Comparison of ENCODE assay signal across 15 cellular contexts in the genomic region with DNA sequence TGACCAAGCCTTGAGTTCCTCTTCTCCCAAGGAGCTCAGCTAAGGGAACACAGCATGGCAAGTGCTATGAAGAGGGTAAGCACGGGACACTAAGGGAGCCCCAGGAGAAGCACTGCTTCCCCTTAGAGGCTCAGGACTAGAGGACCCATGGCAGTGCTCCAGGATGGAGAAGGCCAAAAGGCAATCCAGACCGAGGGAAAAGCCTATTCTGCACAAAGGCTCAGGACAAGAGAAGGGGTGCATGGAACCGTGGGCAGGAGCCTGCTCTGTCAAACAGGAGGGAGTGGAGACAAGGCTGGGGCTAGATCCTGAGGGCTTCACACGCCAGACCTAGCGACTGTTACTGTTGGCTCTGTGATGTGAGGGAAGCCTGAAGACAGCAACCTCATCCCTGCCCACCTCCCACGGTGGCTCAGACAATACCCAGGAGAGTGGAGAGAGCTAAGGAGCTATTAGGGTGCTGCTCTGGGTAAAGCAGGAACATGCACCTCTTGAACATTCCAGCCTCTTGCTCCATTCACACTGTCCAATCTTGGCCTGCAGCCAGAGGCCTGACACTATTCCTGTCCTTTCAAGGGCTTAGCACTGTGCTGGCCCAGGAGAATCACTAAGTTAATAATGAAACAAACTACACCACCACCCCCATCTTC. TPM values are rescaled to one million over a fixed set of nuclear protein-coding genes. Genes with fewer than 3 reads are reported as not detected.
DNase-seq lines count a peak whose midpoint lies in the region; ATAC-seq and TF ChIP-seq lines count a peak whose summit lies in the region.
"Had no signal": no experiment of that assay in that cellular context is flagged by ENCODE, and none has a peak within 500 bp of the region (broad histone marks: within the 10 kb centered on the region; RNA-seq: fewer than 3 reads in every experiment).

No MANE protein-coding gene starts in this region.

- H3K9me3 ChIP-seq in Panc1 (ENCODE audit: control insufficient read depth, insufficient read depth, low read depth, low read length) (no peaks in the 10 kb centered on the region), gastroesophageal sphincter (no peaks in the 10 kb centered on the region)
- H3K9me3 ChIP-seq: upper lobe of left lung had no signal

- DNase-seq in ACHN (peak; percentile 16), Panc1 (ENCODE audit: low read depth, low spot score) (no peak), COR-L47 (lab: John Stamatoyannopoulos, UW) (no peak), HPDE6-E6E7 (ENCODE audit: extremely low spot score) (no peak)
- peak in 1 of 10 donors; percentile 15 for DNase-seq in naive thymus-derived CD8-positive, alpha-beta T cell
- DNase-seq: DMS 273 treated with DMSO at 0.1 percent for 48 hours; NCI-H1436; NCI-H345; stimulated activated CD4-positive, alpha-beta T cell treated with anti-CD3 and anti-CD28 coated beads, Interleukin-4, amount 100 ng/mL, for 24 hours had no signal

- no peak overlapping the region for H3K4me3 ChIP-seq in Panc1 (ENCODE audit: low read depth in 2 of 2, low read length in 2 of 2)
- no peak overlapping the region for H3K4me3 ChIP-seq in gastroesophageal sphincter
- H3K4me3 ChIP-seq: neural progenitor cell, upper lobe of left lung had no signal

- ATAC-seq in Panc1 (peak; percentile 10; the same call in 1 of the 2 replicates), gastroesophageal sphincter (peak; percentile 66), HG03571 (IDR thresholded peaks at IDR 0.05; ENCODE audit: unreplicated experiment) (no peak), HG03280 (IDR thresholded peaks at IDR 0.05; ENCODE audit: unreplicated experiment) (no peak)
- ATAC-seq in naive thymus-derived CD8-positive, alpha-beta T cell = no peak

- POLR2A ChIA-PET in Panc1 (lab: Charles Lee) = interaction anchor here (0.6 kb wide), 1 partner anchor 31 kb away, joined by 3 read pairs; the partner anchor contains the start of gene IFI27L1
- POLR2A ChIA-PET in naive thymus-derived CD8-positive, alpha-beta T cell (lab: Charles Lee) = no interaction called here

- H3K36me3 Mint-ChIP-seq in naive thymus-derived CD8-positive, alpha-beta T cell = peaks cover 13 to 90% (median 28%) of the 10 kb centered on the region in 3 donors

- H3K4me1 Mint-ChIP-seq in naive thymus-derived CD8-positive, alpha-beta T cell = peaks cover 0 to 33% (median 11%) of the 10 kb centered on the region in 4 donors

- WGBS in gastroesophageal sphincter (ENCODE audit: low coverage in 1 of 2), 2 donors = 73% methylated on average over 5 of the region's 6 CpGs; no CpG with 5 or more reads in 1 of the 2 donors

- no peaks in the 10 kb centered on the region for H3K27me3 Mint-ChIP-seq in naive thymus-derived CD8-positive, alpha-beta T cell

- TF ChIP-seq CTCF in Panc1 (IDR thresholded peaks at IDR 0.05) = no peak
- no peak for TF ChIP-seq CTCF in gastroesophageal sphincter (IDR thresholded peaks at IDR 0.05)

- no peak for TF ChIP-seq EP300 in gastroesophageal sphincter (IDR thresholded peaks at IDR 0.05)

- TF ChIP-seq POLR2A in gastroesophageal sphincter (IDR thresholded peaks at IDR 0.05) = no peak

- H3K27ac Mint-ChIP-seq in naive thymus-derived CD8-positive, alpha-beta T cell = peak overlapping the region in 6 of 10 donors; percentile 6 to 90 (median 40)

- H3K4me1 ChIP-seq in Panc1 (ENCODE audit: control insufficient read depth, insufficient read depth, low read length) (no peaks in the 10 kb centered on the region), gastroesophageal sphincter (peaks cover 0 to 33% (median 6%) of the 10 kb centered on the region in 3 donors)

- H3K4me3 Mint-ChIP-seq in naive thymus-derived CD8-positive, alpha-beta T cell = no peak overlapping the region
- H3K4me3 Mint-ChIP-seq: neural progenitor cell had no signal

- intact Hi-C loops in Panc1 (cut with micrococcal nuclease; ENCODE audit: unreplicated experiment) = loop anchor here (5.0 kb wide), 1 partner anchor 87 kb away; no protein-coding TSS in a partner anchor

- H3K27ac ChIP-seq in Panc1 (ENCODE audit: low read length) = no peak overlapping the region
- H3K27ac ChIP-seq in gastroesophageal sphincter = peak overlapping the region in 1 of 4 donors; percentile 11
- H3K27ac ChIP-seq: neural progenitor cell had no signal

- in situ Hi-C loops in ACHN (cut with HindIII; ENCODE audit: low pct_ligation_motif_present, low pct_unique_long_range_greater_than_20kb, low sequenced_read_pairs) (no loop called here), Panc1 (cut with HindIII; ENCODE audit: low pct_unique_long_range_greater_than_20kb, low sequenced_read_pairs) (no loop called here)

- H3K27me3 ChIP-seq in Panc1 (ENCODE audit: control insufficient read depth, insufficient read depth, low read length) = no peaks in the 10 kb centered on the region
- H3K27me3 ChIP-seq in gastroesophageal sphincter = no peaks in the 10 kb centered on the region
- H3K27me3 ChIP-seq: neural progenitor cell, upper lobe of left lung had no signal

- H3K36me3 ChIP-seq in Panc1 (ENCODE audit: control insufficient read depth, insufficient read depth, low read length) (no peaks in the 10 kb centered on the region; the same call in 1 of the 2 replicates), gastroesophageal sphincter (peaks cover 8 to 100% of the 10 kb centered on the region in 2 donors)
- H3K36me3 ChIP-seq: neural progenitor cell had no signal

- no peaks in the 10 kb centered on the region for H3K9me3 Mint-ChIP-seq in naive thymus-derived CD8-positive, alpha-beta T cell
- H3K9me3 Mint-ChIP-seq: neural progenitor cell had no signal

- CTCF ChIA-PET in Panc1 (lab: Charles Lee) = no interaction called here

- no TSS peak for BruUV-seq in Panc1 (replicated peaks; lab: Mats Ljungman, UMichigan)

RNA-seq across cellular contexts. Expression of gene OTUB2, which starts 24.2 kb away (rescaled TPM):
- total RNA-seq in Panc1 (2021; ENCODE audit: unreplicated experiment) (3.4 TPM), gastroesophageal sphincter (under 1 TPM; 0.16 to 0.84 (median 0.65) TPM)
- polyA plus RNA-seq in Panc1 (2012; ENCODE audit: insufficient read length) = 3.4 TPM
- total RNA-seq in naive thymus-derived CD8-positive, alpha-beta T cell = under 1 TPM; 0.16 to 0.22 TPM
- under 1 TPM; 0.10 to 0.23 (median 0.11) TPM for polyA plus RNA-seq in naive thymus-derived CD8-positive, alpha-beta T cell

RNA-seq across cellular contexts. Expression of gene DDX24, which starts 30.6 kb away (rescaled TPM):
- total RNA-seq in Panc1 (2021; ENCODE audit: unreplicated experiment) = 103 TPM
- polyA plus RNA-seq in Panc1 (2012; ENCODE audit: insufficient read length) = 59.2 TPM
- 100 to 1,000 TPM; 182 to 252 (median 201) TPM for total RNA-seq in gastroesophageal sphincter
- total RNA-seq in naive thymus-derived CD8-positive, alpha-beta T cell = 100 to 1,000 TPM; 315 to 319 TPM
- polyA plus RNA-seq in naive thymus-derived CD8-positive, alpha-beta T cell = 100 to 1,000 TPM; 185 to 274 (median 244) TPM

RNA-seq across cellular contexts. Expression of gene IFI27L1, which starts 30.8 kb away (rescaled TPM):
- 19.6 TPM for total RNA-seq in Panc1 (2021; ENCODE audit: unreplicated experiment)
- 14.4 TPM for polyA plus RNA-seq in Panc1 (2012; ENCODE audit: insufficient read length)
- total RNA-seq in gastroesophageal sphincter = 1 to 10 TPM; 3.4 to 9.3 (median 7.4) TPM
- total RNA-seq in naive thymus-derived CD8-positive, alpha-beta T cell = 1 to 10 TPM; 6.9 to 8.4 TPM
- polyA plus RNA-seq in naive thymus-derived CD8-positive, alpha-beta T cell = 1 to 10 TPM; 4.3 to 7.9 (median 6.6) TPM

RNA-seq across cellular contexts. Expression of gene CCDC197, which starts 53.3 kb away (rescaled TPM):
- not detected for total RNA-seq in Panc1 (2021; ENCODE audit: unreplicated experiment)
- not detected for polyA plus RNA-seq in Panc1 (2012; ENCODE audit: insufficient read length)
- not detected for total RNA-seq in gastroesophageal sphincter
- not detected for total RNA-seq in naive thymus-derived CD8-positive, alpha-beta T cell
- not detected for polyA plus RNA-seq in naive thymus-derived CD8-positive, alpha-beta T cell
- total RNA-seq: lung microvascular endothelial cell, upper lobe of left lung had no signal

Comparison
In these comparisons a context has a peak if more than half of its experiments do, and no peak if none do; other contexts are left out.
1. ATAC-seq: peak in Panc1 (single experiment) and gastroesophageal sphincter (single experiment); none in naive thymus-derived CD8-positive, alpha-beta T cell (0 of 2), HG03571 (single experiment) and HG03280 (single experiment).